Comparison of ENCODE assay signal across 10 cellular contexts in the genomic region with DNA sequence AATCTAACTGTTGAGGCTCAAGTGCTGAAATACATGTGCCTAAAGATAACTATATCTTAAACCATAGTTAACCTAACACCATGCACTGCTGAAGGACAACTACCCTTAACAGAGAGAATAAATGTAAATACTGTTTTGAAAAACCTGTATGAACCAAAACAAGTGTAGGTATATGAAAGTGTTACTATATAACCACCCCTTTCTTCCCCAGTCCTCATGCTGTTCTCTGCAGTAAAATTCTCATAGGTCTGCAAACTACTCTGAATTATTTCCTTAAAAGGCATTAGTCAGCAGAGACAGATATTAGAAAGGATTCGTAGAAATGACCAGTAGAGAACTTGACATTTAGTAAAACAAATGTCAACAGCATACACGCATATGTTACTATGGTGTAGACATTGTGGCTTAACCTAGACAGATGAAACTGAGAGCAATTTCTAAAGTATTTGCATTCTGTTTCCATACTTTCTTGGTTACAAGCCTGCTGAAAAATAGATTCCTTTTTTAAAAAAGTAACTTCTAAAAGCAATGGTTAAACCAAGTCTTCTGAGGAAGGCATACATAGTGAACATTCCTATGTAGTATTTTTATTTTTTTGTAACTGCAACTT. TPM values are rescaled to one million over a fixed set of nuclear protein-coding genes. Genes with fewer than 3 reads are reported as not detected.
DNase-seq lines count a peak whose midpoint lies in the region; ATAC-seq and TF ChIP-seq lines count a peak whose summit lies in the region.
"Had no signal": no experiment of that assay in that cellular context is flagged by ENCODE, and none has a peak within 500 bp of the region (broad histone marks: within the 10 kb centered on the region; RNA-seq: fewer than 3 reads in every experiment).

No MANE protein-coding gene starts in this region.

- H3K4me1 Mint-ChIP-seq in neural progenitor cell = peaks cover 52% of the 10 kb centered on the region

- H3K4me2 ChIP-seq in neural progenitor cell = peak overlapping the region; percentile 65

- peaks cover 45% of the 10 kb centered on the region for H3F3A ChIP-seq in neural progenitor cell (ENCODE audit: low read depth)

- H3K36me3 ChIP-seq in neural progenitor cell = peaks cover 6% of the 10 kb centered on the region

- no peak for TF ChIP-seq CTCF in neural progenitor cell (IDR thresholded peaks at IDR 0.05)
- no peak for TF ChIP-seq CTCF in coronary artery (IDR thresholded peaks at IDR 0.05)

- no peak overlapping the region for H3K9ac ChIP-seq in neural progenitor cell

- H3K4me3 ChIP-seq in neural progenitor cell = no peak overlapping the region
- H3K4me3 ChIP-seq in coronary artery = no peak overlapping the region

- H2AFZ ChIP-seq in neural progenitor cell (replicated peaks) = no peak overlapping the region

- no peaks in the 10 kb centered on the region for H3K9me3 ChIP-seq in neural progenitor cell (ENCODE audit: low read depth)

- peak; percentile 71 for ATAC-seq in GM19043 (IDR thresholded peaks at IDR 0.05; ENCODE audit: low read depth, unreplicated experiment)
- ATAC-seq in HG02610 (IDR thresholded peaks at IDR 0.05; ENCODE audit: unreplicated experiment) = peak; percentile 76
- peak; percentile 73 for ATAC-seq in HG03439 (IDR thresholded peaks at IDR 0.05; ENCODE audit: unreplicated experiment)

- H3K9me3 Mint-ChIP-seq in neural progenitor cell = peaks cover 9% of the 10 kb centered on the region
- H3K9me3 Mint-ChIP-seq: neural crest cell had no signal

- in situ Hi-C loops in G401 (cut with HindIII; ENCODE audit: low sequenced_read_pairs) = no loop called here

- no peak for DNase-seq in neural progenitor cell (ENCODE audit: low spot score)
- no peak for DNase-seq in G401 (ENCODE audit: low spot score)
- DNase-seq in activated CD8-positive, alpha-beta memory T cell treated with anti-CD3 and anti-CD28 coated beads, Interleukin-2, amount 50 U/mL, for 4 hours = no peak
- DNase-seq in LoVo (ENCODE audit: low spot score) = no peak
- DNase-seq in coronary artery (ENCODE audit: low spot score) = no peak
- DNase-seq: activated gamma-delta T cell had no signal

- peak overlapping the region; percentile 98 for H3K27ac Mint-ChIP-seq in neural progenitor cell

- no peaks in the 10 kb centered on the region for H3K27me3 Mint-ChIP-seq in neural progenitor cell (ENCODE audit: insufficient read depth, low read depth)

- H3K27me3 ChIP-seq in neural progenitor cell = no peaks in the 10 kb centered on the region

- H3K4me3 Mint-ChIP-seq in neural progenitor cell = no peak overlapping the region

- H3K79me2 ChIP-seq in neural progenitor cell (ENCODE audit: low read depth) = peaks cover 63% of the 10 kb centered on the region

- peaks cover 65% of the 10 kb centered on the region for H3K4me1 ChIP-seq in neural progenitor cell

- H3K36me3 Mint-ChIP-seq in neural progenitor cell = peaks cover 40% of the 10 kb centered on the region

- peaks cover 9% of the 10 kb centered on the region for H4K20me1 ChIP-seq in neural progenitor cell (ENCODE audit: low read depth)

- H3K27ac ChIP-seq in neural progenitor cell = peak overlapping the region; percentile 96
- peak overlapping the region in 1 of 2 donors; percentile 64 for H3K27ac ChIP-seq in coronary artery

RNA-seq across cellular contexts. Expression of a gene that starts 13.9 kb away (rescaled TPM):
- total RNA-seq in neural progenitor cell (ENCODE audit: low replicate concordance) = 353 and 405 TPM in 2 replicates
- 46.2 and 57.5 TPM in 2 replicates for total RNA-seq in G401 (2014; rRNA removed; shearing (Covaris generic))
